28 cellular contexts compared by ENCODE assay signal in genomic region chr7:134351424-134351823, GRCh38. TPM values are rescaled to one million over a fixed set of nuclear protein-coding genes. Genes with fewer than 3 reads are reported as not detected.
A peak's percentile ranks its signal among the peaks of the same experiment; 100 is the strongest.
DNase-seq lines count a peak whose midpoint lies in the region; ATAC-seq, FAIRE-seq and TF ChIP-seq lines count a peak whose summit lies in the region.
"Had no signal": no experiment of that assay in that cellular context is flagged by ENCODE, and none has a peak within 500 bp of the region (broad histone marks: within the 10 kb centered on the region; RNA-seq: fewer than 3 reads in every experiment).

No MANE protein-coding gene starts in this region.

- H3K27ac ChIP-seq in GM12878 (ENCODE audit: control insufficient read depth, insufficient read depth) (no peak overlapping the region), A673 (ENCODE audit: low read depth, low read length, poor library complexity, severe bottlenecking) (no peak overlapping the region)
- H3K27ac ChIP-seq: BLaER1, epithelial cell of prostate, hepatocyte, Peyer's patch, right atrium auricular region, spleen, upper lobe of left lung had no signal

- H3K79me2 ChIP-seq in GM12878 (ENCODE audit: control insufficient read depth, insufficient read depth, low read length): no peaks in the 10 kb centered on the region
- H3K79me2 ChIP-seq: hepatocyte had no signal

- H3K4me3 ChIP-seq in GM12878 (no peak overlapping the region), A673 (ENCODE audit: low read depth, low read length, poor library complexity, severe bottlenecking) (no peak overlapping the region)
- H3K4me3 ChIP-seq: BLaER1, hepatocyte, Peyer's patch, right atrium auricular region, spleen, upper lobe of left lung had no signal

- no peak for ATAC-seq in GM12878
- no peak for ATAC-seq in GM18867 (IDR thresholded peaks at IDR 0.05; ENCODE audit: unreplicated experiment)
- ATAC-seq in esophagus mucosa: no peak
- ATAC-seq: activated CD8-positive, alpha-beta T cell treated with anti-CD3 and anti-CD28 coated beads, Interleukin-2, amount 10 ng/mL, durations not matched to agents 7 days and 5 days had no signal

- H3K36me3 ChIP-seq in GM12878 (ENCODE audit: control insufficient read depth in 2 of 2, insufficient read depth in 2 of 2, low read length in 1 of 2) (no peaks in the 10 kb centered on the region), A673 (ENCODE audit: insufficient read depth, low read length, poor library complexity, severe bottlenecking) (no peaks in the 10 kb centered on the region)
- H3K36me3 ChIP-seq: BLaER1, Peyer's patch, right atrium auricular region, spleen, upper lobe of left lung had no signal

- no peak overlapping the region for H3K4me2 ChIP-seq in GM12878 (ENCODE audit: control insufficient read depth, insufficient read depth)
- H3K4me2 ChIP-seq: BLaER1, hepatocyte had no signal

- no peaks in the 10 kb centered on the region for H3K4me1 Mint-ChIP-seq in activated CD4-positive, alpha-beta memory T cell treated with anti-CD3 and anti-CD28 coated beads for 36 hours (ENCODE audit: low read depth)
- H3K4me1 Mint-ChIP-seq in activated CD4-positive, alpha-beta memory T cell treated with anti-CD3 and anti-CD28 coated beads, Interleukin-2, amount 10 ng/mL, durations not matched to agents 7 days and 5 days: no peaks in the 10 kb centered on the region

- intact Hi-C loops in activated CD4-positive, alpha-beta memory T cell treated with anti-CD3 and anti-CD28 coated beads for 36 hours (cut with micrococcal nuclease): no loop called here
- intact Hi-C loops in GM12878 (cut with micrococcal nuclease; ENCODE audit: unreplicated experiment) (loop anchor here (10.0 kb wide), 1 partner anchor 207 kb away; no protein-coding TSS in a partner anchor), A673 (cut with micrococcal nuclease; ENCODE audit: unreplicated experiment) (loop anchor here (10.0 kb wide), 1 partner anchor 187 kb away; no protein-coding TSS in a partner anchor)

- H3K4me3 Mint-ChIP-seq in activated CD4-positive, alpha-beta memory T cell treated with anti-CD3 and anti-CD28 coated beads for 36 hours: no peak overlapping the region
- no peak overlapping the region for H3K4me3 Mint-ChIP-seq in activated CD4-positive, alpha-beta memory T cell treated with anti-CD3 and anti-CD28 coated beads, Interleukin-2, amount 10 ng/mL, durations not matched to agents 7 days and 5 days
- H3K4me3 Mint-ChIP-seq: activated CD8-positive, alpha-beta T cell treated with anti-CD3 and anti-CD28 coated beads, Interleukin-2, amount 10 ng/mL, durations not matched to agents 7 days and 5 days; activated T-cell treated with anti-CD3 and anti-CD28 coated beads, Interleukin-2, amount 50 U/mL, for 24 hours had no signal

- H2AFZ ChIP-seq in GM12878 (ENCODE audit: control insufficient read depth, low read depth, low read length): no peak overlapping the region
- H2AFZ ChIP-seq: hepatocyte had no signal

- no peak overlapping the region for H3K9ac ChIP-seq in GM12878 (ENCODE audit: control insufficient read depth, insufficient read depth, low read length)
- H3K9ac ChIP-seq: BLaER1 had no signal

- CTCF ChIA-PET in activated CD4-positive, alpha-beta memory T cell treated with anti-CD3 and anti-CD28 coated beads for 36 hours (lab: Charles Lee): no interaction called here
- CTCF ChIA-PET in activated CD4-positive, alpha-beta memory T cell treated with anti-CD3 and anti-CD28 coated beads, Interleukin-2, amount 10 ng/mL, durations not matched to agents 7 days and 5 days (lab: Charles Lee): no interaction called here
- CTCF ChIA-PET in GM12878 (lab: Yijun Ruan, JAX) (no interaction called here), A673 (lab: Charles Lee) (no interaction called here)

- POLR2A ChIA-PET in activated CD4-positive, alpha-beta memory T cell treated with anti-CD3 and anti-CD28 coated beads for 36 hours (lab: Charles Lee): no interaction called here
- POLR2A ChIA-PET in activated CD4-positive, alpha-beta memory T cell treated with anti-CD3 and anti-CD28 coated beads, Interleukin-2, amount 10 ng/mL, durations not matched to agents 7 days and 5 days (lab: Charles Lee): no interaction called here
- POLR2A ChIA-PET in GM12878 (lab: Charles Lee): no interaction called here
- POLR2A ChIA-PET in A673 (lab: Charles Lee; ENCODE audit: low non-redundant PET): no interaction called here

- WGBS in GM12878 (ENCODE audit: insufficient coverage, insufficient replicate concordance, low lambda C conversion rate, missing lambda C conversion rate): 16% methylated on average over 7 of the region's 7 CpGs

- TF ChIP-seq POLR2A in GM12878 (IDR thresholded peaks at IDR 0.05; ENCODE audit: low read depth, low read length): no peak

- H3K4me1 ChIP-seq in GM12878 (ENCODE audit: control insufficient read depth, insufficient read depth, low read length) (no peaks in the 10 kb centered on the region), A673 (ENCODE audit: insufficient read depth, low read length, poor library complexity, severe bottlenecking) (no peaks in the 10 kb centered on the region)
- H3K4me1 ChIP-seq: Caco-2, right atrium auricular region, upper lobe of left lung had no signal

- H4K20me1 ChIP-seq in GM12878 (ENCODE audit: control insufficient read depth, insufficient read depth): no peaks in the 10 kb centered on the region
- H4K20me1 ChIP-seq: BLaER1 had no signal

- no peaks in the 10 kb centered on the region for H3K9me3 ChIP-seq in GM12878 (replicated peaks; ENCODE audit: control insufficient read depth, insufficient read depth, low read length)
- no peaks in the 10 kb centered on the region for H3K9me3 ChIP-seq in A673 (ENCODE audit: low read depth, low read length, poor library complexity, severe bottlenecking)
- H3K9me3 ChIP-seq: BLaER1, Caco-2, Peyer's patch, right atrium auricular region, spleen, upper lobe of left lung had no signal

- in situ Hi-C loops in GM12878 (cut with MboI): no loop called here

- TF ChIP-seq CTCF in GM12878 (IDR thresholded peaks at IDR 0.05 in 2 of 3, conservative IDR thresholded peaks at IDR 0.05 in 1 of 3; ENCODE audit: control insufficient read depth in 2 of 3, extremely low read depth in 1 of 3, insufficient read depth in 1 of 3, low read depth in 3 of 3, low read length in 3 of 3) (no peak), A673 (conservative IDR thresholded peaks at IDR 0.05; ENCODE audit: low read depth, low read length) (no peak)

- SMC1A ChIA-PET in GM12878 (lab: Charles Lee; ENCODE audit: uncharacterized antibody, unreplicated experiment): no interaction called here

- no peak for TF ChIP-seq EP300 in GM12878 (IDR thresholded peaks at IDR 0.05; ENCODE audit: borderline replicate concordance in 1 of 2, control insufficient read depth in 1 of 2, low read depth in 2 of 2, low read length in 2 of 2)

- no peak for TF ChIP-seq RAD21 in GM12878 (IDR thresholded peaks at IDR 0.05; ENCODE audit: insufficient read depth, low read depth, low read length)

- H3K27ac Mint-ChIP-seq in activated CD4-positive, alpha-beta memory T cell treated with anti-CD3 and anti-CD28 coated beads for 36 hours: no peak overlapping the region
- H3K27ac Mint-ChIP-seq in activated CD4-positive, alpha-beta memory T cell treated with anti-CD3 and anti-CD28 coated beads, Interleukin-2, amount 10 ng/mL, durations not matched to agents 7 days and 5 days: no peak overlapping the region
- H3K27ac Mint-ChIP-seq: activated CD8-positive, alpha-beta T cell treated with anti-CD3 and anti-CD28 coated beads, Interleukin-2, amount 10 ng/mL, durations not matched to agents 7 days and 5 days; activated T-cell treated with anti-CD3 and anti-CD28 coated beads, Interleukin-2, amount 50 U/mL, for 24 hours had no signal

- BruUV-seq in GM12878 (replicated peaks; lab: Mats Ljungman, UMichigan): no TSS peak
- no TSS peak for BruUV-seq in A673 (replicated peaks; lab: Mats Ljungman, UMichigan)

- RAD21 ChIA-PET in GM12878 (lab: Charles Lee; ENCODE audit: unreplicated experiment): no interaction called here

- DNase-seq in activated CD4-positive, alpha-beta memory T cell treated with anti-CD3 and anti-CD28 coated beads for 36 hours: peak; percentile 14
- DNase-seq in activated CD4-positive, alpha-beta memory T cell treated with anti-CD3 and anti-CD28 coated beads, Interleukin-2, amount 10 ng/mL, durations not matched to agents 7 days and 5 days: no peak
- DNase-seq in GM12878 (ENCODE audit: low read depth, low spot score) (no peak), kidney glomerular epithelial cell (lab: John Stamatoyannopoulos, UW) (peak; percentile 7), superior temporal gyrus (ENCODE audit: extremely low spot score) (peak; percentile 56), A673 (ENCODE audit: low spot score) (no peak)
- DNase-seq: activated CD8-positive, alpha-beta T cell treated with anti-CD3 and anti-CD28 coated beads, Interleukin-2, amount 10 ng/mL, durations not matched to agents 7 days and 5 days; activated naive CD4-positive, alpha-beta T cell treated with Interleukin-2 at 50 U/mL for 16 hours; activated T-cell treated with anti-CD3 and anti-CD28 coated beads, Interleukin-2, amount 50 U/mL, for 24 hours; Caco-2; cerebellar nuclear complex; DND-41; islet precursor cell; Karpas-422; NCI-H2029; Peyer's patch; spleen; stimulated activated CD4-positive, alpha-beta T cell treated with anti-CD3 and anti-CD28 coated beads, Interleukin-4, amount 100 ng/mL, for 4 hours had no signal

- H3K27me3 Mint-ChIP-seq in activated CD4-positive, alpha-beta memory T cell treated with anti-CD3 and anti-CD28 coated beads for 36 hours: peaks cover 7% of the 10 kb centered on the region
- H3K27me3 Mint-ChIP-seq in activated CD4-positive, alpha-beta memory T cell treated with anti-CD3 and anti-CD28 coated beads, Interleukin-2, amount 10 ng/mL, durations not matched to agents 7 days and 5 days: no peaks in the 10 kb centered on the region

- H3K27me3 ChIP-seq in GM12878 (replicated peaks in 1 of 2; ENCODE audit: control insufficient read depth in 2 of 2, insufficient read depth in 2 of 2, low read length in 1 of 2) (no peaks in the 10 kb centered on the region; a peak in 2 of 4 replicates), A673 (replicated peaks; ENCODE audit: insufficient read depth, low read depth, low read length, poor library complexity) (peaks cover 16% of the 10 kb centered on the region)
- H3K27me3 ChIP-seq: BLaER1, hepatocyte, Peyer's patch, right atrium auricular region, upper lobe of left lung had no signal

- no peaks in the 10 kb centered on the region for H3K36me3 Mint-ChIP-seq in activated CD4-positive, alpha-beta memory T cell treated with anti-CD3 and anti-CD28 coated beads for 36 hours
- H3K36me3 Mint-ChIP-seq in activated CD4-positive, alpha-beta memory T cell treated with anti-CD3 and anti-CD28 coated beads, Interleukin-2, amount 10 ng/mL, durations not matched to agents 7 days and 5 days (ENCODE audit: low read depth): no peaks in the 10 kb centered on the region

- no peak for FAIRE-seq in GM12878 (lab: Jason Lieb, UNC)
- FAIRE-seq: astrocyte, GM12892, HTR-8/SVneo had no signal

- H3K9me3 Mint-ChIP-seq in activated CD4-positive, alpha-beta memory T cell treated with anti-CD3 and anti-CD28 coated beads for 36 hours: no peaks in the 10 kb centered on the region
- H3K9me3 Mint-ChIP-seq in activated CD4-positive, alpha-beta memory T cell treated with anti-CD3 and anti-CD28 coated beads, Interleukin-2, amount 10 ng/mL, durations not matched to agents 7 days and 5 days: no peaks in the 10 kb centered on the region
- H3K9me3 Mint-ChIP-seq: activated T-cell treated with anti-CD3 and anti-CD28 coated beads, Interleukin-2, amount 50 U/mL, for 24 hours had no signal

RNA-seq across cellular contexts. Expression of gene SLC35B4, which starts 34.7 kb away (rescaled TPM):
- 10 to 100 TPM; 10.9 to 14.5 TPM for total RNA-seq in activated CD4-positive, alpha-beta memory T cell treated with anti-CD3 and anti-CD28 coated beads for 36 hours
- 10 to 100 TPM; 12.6 to 15.2 TPM for total RNA-seq in activated CD4-positive, alpha-beta memory T cell treated with anti-CD3 and anti-CD28 coated beads, Interleukin-2, amount 10 ng/mL, durations not matched to agents 7 days and 5 days
- total RNA-seq in GM12878 (2013; cell fraction: nucleolus; rRNA removed): 18.5 and 18.7 TPM in 2 replicates
- total RNA-seq in GM12878 (2014; rRNA removed) (11.1 and 13.1 TPM in 2 replicates), GM12878 (2014; rRNA removed; fragmentation: Illumina TruSeq; extraction: Trizol) (12.7 and 12.9 TPM in 2 replicates), GM12878 (2021) (18.7 and 19.0 TPM in 2 replicates), esophagus mucosa (7.2 TPM), A673 (2021) (20.0 and 22.1 TPM in 2 replicates)
- 3.4 TPM for polyA plus RNA-seq in GM12878 (2011; ENCODE audit: low read depth)
- polyA plus RNA-seq in GM12878 (2011; rRNA removed) (18.5 and 23.2 TPM in 2 replicates), GM12878 (2014; fragmentation: Illumina TruSeq; extraction: Trizol) (14.6 and 14.9 TPM in 2 replicates), GM12878 (2014; fragmentation: Nextera tagmentation; extraction: Ambion mirVana) (1 to 10 TPM; 3.6 to 6.0 TPM), GM12878 (2014; rRNA removed) (13.3 and 23.9 TPM in 2 replicates), GM12878 (2016; fragmentation: Nextera tagmentation; extraction: Ambion mirVana) (10 to 100 TPM; 23.8 to 23.9 TPM)
- polyA plus RNA-seq in GM12878 (2011; cell fraction: cytosol; rRNA removed): 11.9 and 15.8 TPM in 2 replicates
- polyA plus RNA-seq in GM12878 (2011; cell fraction: nucleus; rRNA removed): 10.4 and 12.0 TPM in 2 replicates
- 6.3 and 6.9 TPM in 2 replicates for polyA plus RNA-seq in GM12878 (2012)
- polyA minus RNA-seq in GM12878 (2011; rRNA and poly(A)+ RNA removed): 23.2 and 37.7 TPM in 2 replicates
- polyA minus RNA-seq in GM12878 (2011; cell fraction: cytosol; rRNA and poly(A)+ RNA removed): 7.5 and 9.6 TPM in 2 replicates
- 5.2 and 7.9 TPM in 2 replicates for polyA minus RNA-seq in GM12878 (2011; cell fraction: nucleus; rRNA and poly(A)+ RNA removed)

Comparison
In these comparisons a context has a peak if more than half of its experiments do, and no peak if none do; other contexts are left out.
1. DNase-seq: peak in activated CD4-positive, alpha-beta memory T cell treated with anti-CD3 and anti-CD28 coated beads for 36 hours (single experiment), kidney glomerular epithelial cell (single experiment) and superior temporal gyrus (single experiment); none in activated CD4-positive, alpha-beta memory T cell treated with anti-CD3 and anti-CD28 coated beads, Interleukin-2, amount 10 ng/mL, durations not matched to agents 7 days and 5 days (single experiment), GM12878 (single experiment) and A673 (single experiment).